In the genomic region with DNA sequence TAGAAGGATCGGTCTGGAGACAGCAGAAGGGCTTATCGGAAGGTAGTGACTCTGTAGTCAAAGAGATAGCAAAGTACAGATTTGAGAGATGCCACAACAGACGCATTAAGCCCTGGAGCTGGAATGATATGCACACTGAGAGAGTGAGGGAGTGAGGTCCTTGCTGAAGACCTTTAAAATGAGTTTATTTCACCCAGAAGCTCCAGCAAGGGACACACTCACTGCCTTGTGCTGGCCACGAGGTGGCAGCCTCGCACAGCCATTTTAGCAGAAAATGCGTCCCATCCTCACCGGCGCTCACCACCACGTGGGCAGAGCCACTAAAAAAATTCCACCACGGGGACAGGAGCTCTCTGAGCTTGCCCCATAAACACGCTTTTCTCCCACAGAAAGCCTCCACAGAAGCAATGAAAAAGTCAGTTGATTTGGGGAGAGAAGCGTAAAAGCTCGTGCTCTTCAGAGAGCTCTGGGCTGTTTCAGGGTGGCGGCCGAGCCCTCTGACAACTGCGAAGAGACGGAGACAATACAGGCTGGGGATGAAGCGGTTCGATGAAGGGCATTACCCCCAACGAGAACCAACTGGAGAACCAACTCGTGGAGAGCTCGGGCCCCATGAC, we compare ENCODE assay signal across 1 cellular context.
TF ChIP-seq lines count a peak whose summit lies in the region.

No MANE protein-coding gene starts in this region.

TF ChIP-seq in K562, 482 proteins besides CTCF, POLR2A, EP300 and RAD21 (continued from another document and continues in another):
- TF ChIP-seq, protein P1, sequence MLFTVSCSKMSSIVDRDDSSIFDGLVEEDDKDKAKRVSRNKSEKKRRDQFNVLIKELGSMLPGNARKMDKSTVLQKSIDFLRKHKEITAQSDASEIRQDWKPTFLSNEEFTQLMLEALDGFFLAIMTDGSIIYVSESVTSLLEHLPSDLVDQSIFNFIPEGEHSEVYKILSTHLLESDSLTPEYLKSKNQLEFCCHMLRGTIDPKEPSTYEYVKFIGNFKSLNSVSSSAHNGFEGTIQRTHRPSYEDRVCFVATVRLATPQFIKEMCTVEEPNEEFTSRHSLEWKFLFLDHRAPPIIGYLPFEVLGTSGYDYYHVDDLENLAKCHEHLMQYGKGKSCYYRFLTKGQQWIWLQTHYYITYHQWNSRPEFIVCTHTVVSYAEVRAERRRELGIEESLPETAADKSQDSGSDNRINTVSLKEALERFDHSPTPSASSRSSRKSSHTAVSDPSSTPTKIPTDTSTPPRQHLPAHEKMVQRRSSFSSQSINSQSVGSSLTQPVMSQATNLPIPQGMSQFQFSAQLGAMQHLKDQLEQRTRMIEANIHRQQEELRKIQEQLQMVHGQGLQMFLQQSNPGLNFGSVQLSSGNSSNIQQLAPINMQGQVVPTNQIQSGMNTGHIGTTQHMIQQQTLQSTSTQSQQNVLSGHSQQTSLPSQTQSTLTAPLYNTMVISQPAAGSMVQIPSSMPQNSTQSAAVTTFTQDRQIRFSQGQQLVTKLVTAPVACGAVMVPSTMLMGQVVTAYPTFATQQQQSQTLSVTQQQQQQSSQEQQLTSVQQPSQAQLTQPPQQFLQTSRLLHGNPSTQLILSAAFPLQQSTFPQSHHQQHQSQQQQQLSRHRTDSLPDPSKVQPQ (CRISPR knock-in tag; IDR thresholded peaks at IDR 0.05; ENCODE audit: borderline replicate concordance) = no peak
- TF ChIP-seq RUNX1 (IDR thresholded peaks at IDR 0.05; ENCODE audit: low read depth) = no peak
- TF ChIP-seq, protein P2, sequence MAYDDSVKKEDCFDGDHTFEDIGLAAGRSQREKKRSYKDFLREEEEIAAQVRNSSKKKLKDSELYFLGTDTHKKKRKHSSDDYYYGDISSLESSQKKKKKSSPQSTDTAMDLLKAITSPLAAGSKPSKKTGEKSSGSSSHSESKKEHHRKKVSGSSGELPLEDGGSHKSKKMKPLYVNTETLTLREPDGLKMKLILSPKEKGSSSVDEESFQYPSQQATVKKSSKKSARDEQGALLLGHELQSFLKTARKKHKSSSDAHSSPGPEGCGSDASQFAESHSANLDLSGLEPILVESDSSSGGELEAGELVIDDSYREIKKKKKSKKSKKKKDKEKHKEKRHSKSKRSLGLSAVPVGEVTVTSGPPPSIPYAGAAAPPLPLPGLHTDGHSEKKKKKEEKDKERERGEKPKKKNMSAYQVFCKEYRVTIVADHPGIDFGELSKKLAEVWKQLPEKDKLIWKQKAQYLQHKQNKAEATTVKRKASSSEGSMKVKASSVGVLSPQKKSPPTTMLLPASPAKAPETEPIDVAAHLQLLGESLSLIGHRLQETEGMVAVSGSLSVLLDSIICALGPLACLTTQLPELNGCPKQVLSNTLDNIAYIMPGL (CRISPR knock-in tag; IDR thresholded peaks at IDR 0.05) = 0 out of 2 replicates have a peak, but pooled peaks have one; percentile 59
- TF ChIP-seq BMI1 (IDR thresholded peaks at IDR 0.05; ENCODE audit: low read length) = 0 out of 2 replicates have a peak, but pooled peaks have one; percentile 19
- no peak for TF ChIP-seq SIX5 (IDR thresholded peaks at IDR 0.05; ENCODE audit: borderline replicate concordance in 1 of 2, insufficient read depth in 1 of 2, low read depth in 1 of 2, low read length in 2 of 2)
- TF ChIP-seq ZNF586 (CRISPR knock-in tag; conservative IDR thresholded peaks at IDR 0.05) = no peak
- TF ChIP-seq, protein P3, sequence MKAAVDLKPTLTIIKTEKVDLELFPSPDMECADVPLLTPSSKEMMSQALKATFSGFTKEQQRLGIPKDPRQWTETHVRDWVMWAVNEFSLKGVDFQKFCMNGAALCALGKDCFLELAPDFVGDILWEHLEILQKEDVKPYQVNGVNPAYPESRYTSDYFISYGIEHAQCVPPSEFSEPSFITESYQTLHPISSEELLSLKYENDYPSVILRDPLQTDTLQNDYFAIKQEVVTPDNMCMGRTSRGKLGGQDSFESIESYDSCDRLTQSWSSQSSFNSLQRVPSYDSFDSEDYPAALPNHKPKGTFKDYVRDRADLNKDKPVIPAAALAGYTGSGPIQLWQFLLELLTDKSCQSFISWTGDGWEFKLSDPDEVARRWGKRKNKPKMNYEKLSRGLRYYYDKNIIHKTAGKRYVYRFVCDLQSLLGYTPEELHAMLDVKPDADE (conservative IDR thresholded peaks at IDR 0.05; ENCODE audit: control insufficient read depth, low read depth, low read length) = peak; percentile 34; the same call in 1 of the 2 replicates
- TF ChIP-seq PML (IDR thresholded peaks at IDR 0.05; ENCODE audit: low read length) = 0 out of 2 replicates have a peak, but pooled peaks have one; percentile 34
- no peak for TF ChIP-seq ZNF140 (CRISPR knock-in tag; IDR thresholded peaks at IDR 0.05)
- TF ChIP-seq TEAD4 (IDR thresholded peaks at IDR 0.05; ENCODE audit: low read length) = peak; percentile 50; the same call in 1 of the 2 replicates
- no peak; the same call in 1 of the 2 replicates for TF ChIP-seq TEAD4 (CRISPR knock-in tag; IDR thresholded peaks at IDR 0.05; ENCODE audit: borderline replicate concordance)
- no peak for TF ChIP-seq PHF21A (IDR thresholded peaks at IDR 0.05; ENCODE audit: borderline replicate concordance, low read depth)
- peak in 1 of 2 experiments; percentile 38; a peak in 1 of 4 replicates for TF ChIP-seq MAZ (CRISPR knock-in tag; conservative IDR thresholded peaks at IDR 0.05 in 1 of 2, IDR thresholded peaks at IDR 0.05 in 1 of 2)
- no peak for TF ChIP-seq SIRT6 (IDR thresholded peaks at IDR 0.05; ENCODE audit: low read depth, low read length)
- TF ChIP-seq ZNF75A (CRISPR knock-in tag; IDR thresholded peaks at IDR 0.05) = no peak
- no peak for TF ChIP-seq BACH1 (tag; IDR thresholded peaks at IDR 0.05)
- no peak for TF ChIP-seq EHMT2 (IDR thresholded peaks at IDR 0.05)
- no peak for TF ChIP-seq NFIX (CRISPR knock-in tag; IDR thresholded peaks at IDR 0.05; ENCODE audit: low read depth)
- TF ChIP-seq KDM4B (IDR thresholded peaks at IDR 0.05; ENCODE audit: borderline replicate concordance in 2 of 2, low read depth in 1 of 2) = peak in 1 of 2 experiments; percentile 64; a peak in 2 of 4 replicates
- 0 out of 2 replicates have a peak, but pooled peaks have one; percentile 67 for TF ChIP-seq ZNF232 (CRISPR knock-in tag; IDR thresholded peaks at IDR 0.05)
- 0 out of 2 replicates have a peak, but pooled peaks have one; percentile 23 for TF ChIP-seq TEAD2 (tag; IDR thresholded peaks at IDR 0.05)
- TF ChIP-seq RAD51 (IDR thresholded peaks at IDR 0.05; ENCODE audit: borderline replicate concordance, low read depth) = peak; percentile 86
- TF ChIP-seq, protein P4, sequence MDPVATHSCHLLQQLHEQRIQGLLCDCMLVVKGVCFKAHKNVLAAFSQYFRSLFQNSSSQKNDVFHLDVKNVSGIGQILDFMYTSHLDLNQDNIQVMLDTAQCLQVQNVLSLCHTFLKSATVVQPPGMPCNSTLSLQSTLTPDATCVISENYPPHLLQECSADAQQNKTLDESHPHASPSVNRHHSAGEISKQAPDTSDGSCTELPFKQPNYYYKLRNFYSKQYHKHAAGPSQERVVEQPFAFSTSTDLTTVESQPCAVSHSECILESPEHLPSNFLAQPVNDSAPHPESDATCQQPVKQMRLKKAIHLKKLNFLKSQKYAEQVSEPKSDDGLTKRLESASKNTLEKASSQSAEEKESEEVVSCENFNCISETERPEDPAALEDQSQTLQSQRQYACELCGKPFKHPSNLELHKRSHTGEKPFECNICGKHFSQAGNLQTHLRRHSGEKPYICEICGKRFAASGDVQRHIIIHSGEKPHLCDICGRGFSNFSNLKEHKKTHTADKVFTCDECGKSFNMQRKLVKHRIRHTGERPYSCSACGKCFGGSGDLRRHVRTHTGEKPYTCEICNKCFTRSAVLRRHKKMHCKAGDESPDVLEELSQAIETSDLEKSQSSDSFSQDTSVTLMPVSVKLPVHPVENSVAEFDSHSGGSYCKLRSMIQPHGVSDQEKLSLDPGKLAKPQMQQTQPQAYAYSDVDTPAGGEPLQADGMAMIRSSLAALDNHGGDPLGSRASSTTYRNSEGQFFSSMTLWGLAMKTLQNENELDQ (CRISPR knock-in tag; IDR thresholded peaks at IDR 0.05; ENCODE audit: borderline replicate concordance) = no peak
- TF ChIP-seq STAG1 (CRISPR knock-in tag; IDR thresholded peaks at IDR 0.05; ENCODE audit: borderline replicate concordance) = peak; percentile 80; the same call in 1 of the 2 replicates
- peak in 1 of 2 experiments; percentile 50; a peak in 1 of 4 replicates for TF ChIP-seq SIN3A (IDR thresholded peaks at IDR 0.05; ENCODE audit: borderline replicate concordance in 2 of 2, control insufficient read depth in 1 of 2, low read depth in 2 of 2, low read length in 2 of 2)
- TF ChIP-seq, protein P5, sequence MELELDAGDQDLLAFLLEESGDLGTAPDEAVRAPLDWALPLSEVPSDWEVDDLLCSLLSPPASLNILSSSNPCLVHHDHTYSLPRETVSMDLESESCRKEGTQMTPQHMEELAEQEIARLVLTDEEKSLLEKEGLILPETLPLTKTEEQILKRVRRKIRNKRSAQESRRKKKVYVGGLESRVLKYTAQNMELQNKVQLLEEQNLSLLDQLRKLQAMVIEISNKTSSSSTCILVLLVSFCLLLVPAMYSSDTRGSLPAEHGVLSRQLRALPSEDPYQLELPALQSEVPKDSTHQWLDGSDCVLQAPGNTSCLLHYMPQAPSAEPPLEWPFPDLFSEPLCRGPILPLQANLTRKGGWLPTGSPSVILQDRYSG (tag; conservative IDR thresholded peaks at IDR 0.05; ENCODE audit: low read depth) = no peak
- peak; percentile 43; the same call in 1 of the 2 replicates for TF ChIP-seq SMAD4 (CRISPR knock-in tag; conservative IDR thresholded peaks at IDR 0.05)
- no peak for TF ChIP-seq SAFB (IDR thresholded peaks at IDR 0.05; ENCODE audit: borderline replicate concordance, low read depth, low read length)
- TF ChIP-seq ZNF77 (CRISPR knock-in tag; IDR thresholded peaks at IDR 0.05) = no peak
- TF ChIP-seq, protein P6, sequence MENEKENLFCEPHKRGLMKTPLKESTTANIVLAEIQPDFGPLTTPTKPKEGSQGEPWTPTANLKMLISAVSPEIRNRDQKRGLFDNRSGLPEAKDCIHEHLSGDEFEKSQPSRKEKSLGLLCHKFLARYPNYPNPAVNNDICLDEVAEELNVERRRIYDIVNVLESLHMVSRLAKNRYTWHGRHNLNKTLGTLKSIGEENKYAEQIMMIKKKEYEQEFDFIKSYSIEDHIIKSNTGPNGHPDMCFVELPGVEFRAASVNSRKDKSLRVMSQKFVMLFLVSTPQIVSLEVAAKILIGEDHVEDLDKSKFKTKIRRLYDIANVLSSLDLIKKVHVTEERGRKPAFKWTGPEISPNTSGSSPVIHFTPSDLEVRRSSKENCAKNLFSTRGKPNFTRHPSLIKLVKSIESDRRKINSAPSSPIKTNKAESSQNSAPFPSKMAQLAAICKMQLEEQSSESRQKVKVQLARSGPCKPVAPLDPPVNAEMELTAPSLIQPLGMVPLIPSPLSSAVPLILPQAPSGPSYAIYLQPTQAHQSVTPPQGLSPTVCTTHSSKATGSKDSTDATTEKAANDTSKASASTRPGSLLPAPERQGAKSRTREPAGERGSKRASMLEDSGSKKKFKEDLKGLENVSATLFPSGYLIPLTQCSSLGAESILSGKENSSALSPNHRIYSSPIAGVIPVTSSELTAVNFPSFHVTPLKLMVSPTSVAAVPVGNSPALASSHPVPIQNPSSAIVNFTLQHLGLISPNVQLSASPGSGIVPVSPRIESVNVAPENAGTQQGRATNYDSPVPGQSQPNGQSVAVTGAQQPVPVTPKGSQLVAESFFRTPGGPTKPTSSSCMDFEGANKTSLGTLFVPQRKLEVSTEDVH (IDR thresholded peaks at IDR 0.05; ENCODE audit: low read depth, partially characterized antibody) = peak; percentile 51
- TF ChIP-seq, protein P7, sequence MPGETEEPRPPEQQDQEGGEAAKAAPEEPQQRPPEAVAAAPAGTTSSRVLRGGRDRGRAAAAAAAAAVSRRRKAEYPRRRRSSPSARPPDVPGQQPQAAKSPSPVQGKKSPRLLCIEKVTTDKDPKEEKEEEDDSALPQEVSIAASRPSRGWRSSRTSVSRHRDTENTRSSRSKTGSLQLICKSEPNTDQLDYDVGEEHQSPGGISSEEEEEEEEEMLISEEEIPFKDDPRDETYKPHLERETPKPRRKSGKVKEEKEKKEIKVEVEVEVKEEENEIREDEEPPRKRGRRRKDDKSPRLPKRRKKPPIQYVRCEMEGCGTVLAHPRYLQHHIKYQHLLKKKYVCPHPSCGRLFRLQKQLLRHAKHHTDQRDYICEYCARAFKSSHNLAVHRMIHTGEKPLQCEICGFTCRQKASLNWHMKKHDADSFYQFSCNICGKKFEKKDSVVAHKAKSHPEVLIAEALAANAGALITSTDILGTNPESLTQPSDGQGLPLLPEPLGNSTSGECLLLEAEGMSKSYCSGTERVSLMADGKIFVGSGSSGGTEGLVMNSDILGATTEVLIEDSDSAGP (CRISPR knock-in tag; IDR thresholded peaks at IDR 0.05) = no peak
- peak; percentile 36; the same call in 1 of the 2 replicates for TF ChIP-seq CTBP1 (IDR thresholded peaks at IDR 0.05; ENCODE audit: borderline replicate concordance)
- TF ChIP-seq, protein P8, sequence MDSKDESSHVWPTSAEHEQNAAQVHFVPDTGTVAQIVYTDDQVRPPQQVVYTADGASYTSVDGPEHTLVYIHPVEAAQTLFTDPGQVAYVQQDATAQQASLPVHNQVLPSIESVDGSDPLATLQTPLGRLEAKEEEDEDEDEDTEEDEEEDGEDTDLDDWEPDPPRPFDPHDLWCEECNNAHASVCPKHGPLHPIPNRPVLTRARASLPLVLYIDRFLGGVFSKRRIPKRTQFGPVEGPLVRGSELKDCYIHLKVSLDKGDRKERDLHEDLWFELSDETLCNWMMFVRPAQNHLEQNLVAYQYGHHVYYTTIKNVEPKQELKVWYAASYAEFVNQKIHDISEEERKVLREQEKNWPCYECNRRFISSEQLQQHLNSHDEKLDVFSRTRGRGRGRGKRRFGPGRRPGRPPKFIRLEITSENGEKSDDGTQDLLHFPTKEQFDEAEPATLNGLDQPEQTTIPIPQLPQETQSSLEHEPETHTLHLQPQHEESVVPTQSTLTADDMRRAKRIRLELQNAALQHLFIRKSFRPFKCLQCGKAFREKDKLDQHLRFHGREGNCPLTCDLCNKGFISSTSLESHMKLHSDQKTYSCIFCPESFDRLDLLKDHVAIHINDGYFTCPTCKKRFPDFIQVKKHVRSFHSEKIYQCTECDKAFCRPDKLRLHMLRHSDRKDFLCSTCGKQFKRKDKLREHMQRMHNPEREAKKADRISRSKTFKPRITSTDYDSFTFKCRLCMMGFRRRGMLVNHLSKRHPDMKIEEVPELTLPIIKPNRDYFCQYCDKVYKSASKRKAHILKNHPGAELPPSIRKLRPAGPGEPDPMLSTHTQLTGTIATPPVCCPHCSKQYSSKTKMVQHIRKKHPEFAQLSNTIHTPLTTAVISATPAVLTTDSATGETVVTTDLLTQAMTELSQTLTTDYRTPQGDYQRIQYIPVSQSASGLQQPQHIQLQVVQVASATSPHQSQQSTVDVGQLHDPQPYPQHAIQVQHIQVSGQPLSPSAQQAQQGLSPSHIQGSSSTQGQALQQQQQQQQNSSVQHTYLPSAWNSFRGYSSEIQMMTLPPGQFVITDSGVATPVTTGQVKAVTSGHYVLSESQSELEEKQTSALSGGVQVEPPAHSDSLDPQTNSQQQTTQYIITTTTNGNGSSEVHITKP (IDR thresholded peaks at IDR 0.05; ENCODE audit: partially characterized antibody) = no peak
- TF ChIP-seq XRCC5 (IDR thresholded peaks at IDR 0.05; ENCODE audit: low read depth, low read length) = peak; percentile 64; the same call in 1 of the 2 replicates
- peak; percentile 54 for TF ChIP-seq TBP (optimal IDR thresholded peaks at IDR 0.05; ENCODE audit: low read depth, low read length)
- TF ChIP-seq, protein P9, sequence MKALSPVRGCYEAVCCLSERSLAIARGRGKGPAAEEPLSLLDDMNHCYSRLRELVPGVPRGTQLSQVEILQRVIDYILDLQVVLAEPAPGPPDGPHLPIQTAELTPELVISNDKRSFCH (CRISPR knock-in tag; IDR thresholded peaks at IDR 0.05) = no peak
- TF ChIP-seq, protein P9 (tag; IDR thresholded peaks at IDR 0.05) = no peak
- TF ChIP-seq ZNF134 (CRISPR knock-in tag; conservative IDR thresholded peaks at IDR 0.05) = no peak
- no peak for TF ChIP-seq ASH1L (IDR thresholded peaks at IDR 0.05; ENCODE audit: borderline replicate concordance, low read depth, partially characterized antibody)
- peak; percentile 73 for TF ChIP-seq EP400 (IDR thresholded peaks at IDR 0.05)
